ENCODE assay signal across 1 cellular context in genomic region chr15:55356985-55357585, GRCh38.
TF ChIP-seq lines count a peak whose summit lies in the region.

No MANE protein-coding gene starts in this region.

TF ChIP-seq in A549, 52 proteins besides CTCF, POLR2A, EP300 and RAD21 (continued from another document):
- 0 out of 2 replicates have a peak, but pooled peaks have one; percentile 51 for TF ChIP-seq POLR2AphosphoS2 (conservative IDR thresholded peaks at IDR 0.05; ENCODE audit: low read length)
TF ChIP-seq in A549: peak in this region for 1.
